25 cellular contexts compared by ENCODE assay signal in genomic region chr10:77348711-77349110, GRCh38.
"Had no signal": no experiment of that assay in that cellular context is flagged by ENCODE, and none has a peak within 500 bp of the region (broad histone marks: within the 10 kb centered on the region; RNA-seq: fewer than 3 reads in every experiment).

No MANE protein-coding gene starts in this region.

- H3K36me3 Mint-ChIP-seq: activated CD8-positive, alpha-beta memory T cell treated with anti-CD3 and anti-CD28 coated beads, Interleukin-2, amount 10 ng/mL, durations not matched to agents 7 days and 5 days; activated naive CD4-positive, alpha-beta T cell treated with anti-CD3 and anti-CD28 coated beads, Interleukin-2, amount 10 ng/mL, durations not matched to agents 7 days and 5 days; activated naive CD8-positive, alpha-beta T cell treated with anti-CD3 and anti-CD28 coated beads, Interleukin-2, amount 10 ng/mL, durations not matched to agents 7 days and 5 days; natural killer cell treated with Interleukin-12 subunit alpha and Interleukin-12 subunit beta and Interleukin-15 and Interleukin-18, amount 100 ng/mL, for 72 hours had no signal

- H3K4me3 ChIP-seq: colonic mucosa, gastroesophageal sphincter, mucosa of descending colon, right lobe of liver, uterus had no signal

- ATAC-seq: activated CD8-positive, alpha-beta memory T cell treated with anti-CD3 and anti-CD28 coated beads, Interleukin-2, amount 10 ng/mL, durations not matched to agents 7 days and 5 days; activated CD8-positive, alpha-beta T cell treated with anti-CD3 and anti-CD28 coated beads, Interleukin-2, amount 10 ng/mL, durations not matched to agents 7 days and 5 days; effector memory CD8-positive, alpha-beta T cell; gastroesophageal sphincter; left cardiac atrium; left ventricle myocardium superior; mucosa of descending colon; natural killer cell treated with Interleukin-12 subunit alpha and Interleukin-12 subunit beta and Interleukin-15 and Interleukin-18, amount 100 ng/mL, for 72 hours; right lobe of liver; stimulated activated naive CD8-positive, alpha-beta T cell treated with anti-CD3 and anti-CD28 coated beads, Interleukin-15, Interleukin-2, amounts not matched to agents 100 U/mL and 50 U/mL, for 24 hours had no signal

- H3K9me3 Mint-ChIP-seq: activated B cell treated with CpG ODN at 0.5 μM for 24 hours; activated naive CD4-positive, alpha-beta T cell treated with anti-CD3 and anti-CD28 coated beads, Interleukin-2, amount 10 ng/mL, durations not matched to agents 7 days and 5 days; effector memory CD8-positive, alpha-beta T cell; natural killer cell treated with Interleukin-12 subunit alpha and Interleukin-12 subunit beta and Interleukin-15 and Interleukin-18, amount 100 ng/mL, for 72 hours; T-helper 2 cell treated with Interferon-gamma antibody and Interleukin-4, amounts not matched to agents 5 μg/mL and 100 μg/mL, for 36 hours; type B pancreatic cell had no signal

- H3K4me1 Mint-ChIP-seq: activated B cell treated with CpG ODN at 0.5 μM for 24 hours; activated CD8-positive, alpha-beta memory T cell treated with anti-CD3 and anti-CD28 coated beads, Interleukin-2, amount 10 ng/mL, durations not matched to agents 7 days and 5 days; activated naive CD4-positive, alpha-beta T cell treated with anti-CD3 and anti-CD28 coated beads, Interleukin-2, amount 10 ng/mL, durations not matched to agents 7 days and 5 days; activated naive CD8-positive, alpha-beta T cell treated with anti-CD3 and anti-CD28 coated beads, Interleukin-2, amount 10 ng/mL, durations not matched to agents 7 days and 5 days had no signal

- H3K27me3 Mint-ChIP-seq: activated B cell treated with CpG ODN at 0.5 μM for 24 hours; activated CD8-positive, alpha-beta memory T cell treated with anti-CD3 and anti-CD28 coated beads, Interleukin-2, amount 10 ng/mL, durations not matched to agents 7 days and 5 days; activated naive CD4-positive, alpha-beta T cell treated with anti-CD3 and anti-CD28 coated beads, Interleukin-2, amount 10 ng/mL, durations not matched to agents 7 days and 5 days; activated naive CD8-positive, alpha-beta T cell treated with anti-CD3 and anti-CD28 coated beads, Interleukin-2, amount 10 ng/mL, durations not matched to agents 7 days and 5 days; effector memory CD8-positive, alpha-beta T cell had no signal

- DNase-seq: activated B cell treated with CpG ODN at 0.5 μM for 24 hours; activated CD8-positive, alpha-beta memory T cell treated with anti-CD3 and anti-CD28 coated beads, Interleukin-2, amount 10 ng/mL, durations not matched to agents 7 days and 5 days; activated CD8-positive, alpha-beta T cell treated with anti-CD3 and anti-CD28 coated beads, Interleukin-2, amount 10 ng/mL, durations not matched to agents 7 days and 5 days; activated effector memory CD4-positive, alpha-beta T cell treated with anti-CD3 and anti-CD28 coated beads, Interleukin-2, amount 50 U/mL, for 16 hours; activated naive CD4-positive, alpha-beta T cell treated with anti-CD3 and anti-CD28 coated beads, Interleukin-2, amount 10 ng/mL, durations not matched to agents 7 days and 5 days; activated naive CD8-positive, alpha-beta T cell treated with anti-CD3 and anti-CD28 coated beads, Interleukin-2, amount 10 ng/mL, durations not matched to agents 7 days and 5 days; activated T-cell treated with anti-CD3 and anti-CD28 coated beads for 4 hours; amniotic stem cell; colonic mucosa; effector memory CD8-positive, alpha-beta T cell; erythroblast; hippocampal formation; left cardiac atrium; left ventricle myocardium superior; mucosa of descending colon; posterior cingulate gyrus; right lobe of liver; stimulated activated CD4-positive, alpha-beta T cell treated with anti-CD3 and anti-CD28 coated beads, Interleukin-12 subunit alpha, Interleukin-12 subunit beta, amount 100 ng/mL, for 4 hours; stimulated activated CD4-positive, alpha-beta T cell treated with anti-CD3 and anti-CD28 coated beads, Interleukin-4, amount 100 ng/mL, for 1 hour; stimulated activated naive CD8-positive, alpha-beta T cell treated with anti-CD3 and anti-CD28 coated beads, Interleukin-15, Interleukin-2, amounts not matched to agents 100 U/mL and 50 U/mL, for 24 hours; uterus had no signal

- H3K27ac Mint-ChIP-seq: activated B cell treated with CpG ODN at 0.5 μM for 24 hours; activated CD8-positive, alpha-beta memory T cell treated with anti-CD3 and anti-CD28 coated beads, Interleukin-2, amount 10 ng/mL, durations not matched to agents 7 days and 5 days; activated CD8-positive, alpha-beta T cell treated with anti-CD3 and anti-CD28 coated beads, Interleukin-2, amount 10 ng/mL, durations not matched to agents 7 days and 5 days; activated naive CD4-positive, alpha-beta T cell treated with anti-CD3 and anti-CD28 coated beads, Interleukin-2, amount 10 ng/mL, durations not matched to agents 7 days and 5 days; activated naive CD8-positive, alpha-beta T cell treated with anti-CD3 and anti-CD28 coated beads, Interleukin-2, amount 10 ng/mL, durations not matched to agents 7 days and 5 days; effector memory CD8-positive, alpha-beta T cell; natural killer cell treated with Interleukin-12 subunit alpha and Interleukin-12 subunit beta and Interleukin-15 and Interleukin-18, amount 100 ng/mL, for 72 hours; T-helper 2 cell treated with Interferon-gamma antibody and Interleukin-4, amounts not matched to agents 5 μg/mL and 100 μg/mL, for 36 hours; type B pancreatic cell had no signal

- H3K27me3 ChIP-seq: colonic mucosa, gastroesophageal sphincter, right lobe of liver, uterus had no signal

- H3K27ac ChIP-seq: colonic mucosa, right lobe of liver had no signal

- H3K4me3 Mint-ChIP-seq: activated B cell treated with CpG ODN at 0.5 μM for 24 hours; activated CD8-positive, alpha-beta memory T cell treated with anti-CD3 and anti-CD28 coated beads, Interleukin-2, amount 10 ng/mL, durations not matched to agents 7 days and 5 days; activated CD8-positive, alpha-beta T cell treated with anti-CD3 and anti-CD28 coated beads, Interleukin-2, amount 10 ng/mL, durations not matched to agents 7 days and 5 days; activated naive CD4-positive, alpha-beta T cell treated with anti-CD3 and anti-CD28 coated beads, Interleukin-2, amount 10 ng/mL, durations not matched to agents 7 days and 5 days; activated naive CD8-positive, alpha-beta T cell treated with anti-CD3 and anti-CD28 coated beads, Interleukin-2, amount 10 ng/mL, durations not matched to agents 7 days and 5 days; effector memory CD8-positive, alpha-beta T cell; natural killer cell treated with Interleukin-12 subunit alpha and Interleukin-12 subunit beta and Interleukin-15 and Interleukin-18, amount 100 ng/mL, for 72 hours; T-helper 2 cell treated with Interferon-gamma antibody and Interleukin-4, amounts not matched to agents 5 μg/mL and 100 μg/mL, for 36 hours; type B pancreatic cell had no signal

- H3K9me3 ChIP-seq: colonic mucosa, gastroesophageal sphincter, mucosa of descending colon, right lobe of liver, uterus had no signal
